11 cellular contexts compared by ENCODE assay signal in genomic region chr15:96320703-96321421, GRCh38. TPM values are rescaled to one million over a fixed set of nuclear protein-coding genes. Genes with fewer than 3 reads are reported as not detected.
DNase-seq lines count a peak whose midpoint lies in the region; ATAC-seq, FAIRE-seq and TF ChIP-seq lines count a peak whose summit lies in the region.
"Had no signal": no experiment of that assay in that cellular context is flagged by ENCODE, and none has a peak within 500 bp of the region (broad histone marks: within the 10 kb centered on the region; RNA-seq: fewer than 3 reads in every experiment).

No MANE protein-coding gene starts in this region.

- no peaks in the 10 kb centered on the region for H3K9me3 Mint-ChIP-seq in activated T-cell treated with anti-CD3 and anti-CD28 coated beads, Interleukin-2, amount 50 U/mL, for 4 hours
- H3K9me3 Mint-ChIP-seq: activated CD4-positive, alpha-beta memory T cell treated with anti-CD3 and anti-CD28 coated beads, Interleukin-2, amount 10 ng/mL, durations not matched to agents 7 days and 5 days had no signal

- no peak overlapping the region for H3K4me2 ChIP-seq in HepG2 (ENCODE audit: low read depth, low read length)

- H3K27me3 Mint-ChIP-seq in activated T-cell treated with anti-CD3 and anti-CD28 coated beads, Interleukin-2, amount 50 U/mL, for 4 hours (ENCODE audit: low read depth): peaks cover 65% of the 10 kb centered on the region

- BruUV-seq in HepG2 (replicated peaks; lab: Mats Ljungman, UMichigan): no TSS peak

- H4K20me1 ChIP-seq in HepG2 (ENCODE audit: insufficient read depth, low read length): no peaks in the 10 kb centered on the region

- no peak for TF ChIP-seq POLR2A in HepG2 (IDR thresholded peaks at IDR 0.05; ENCODE audit: insufficient read depth in 1 of 2, low read depth in 2 of 2, low read length in 2 of 2)

- in situ Hi-C loops in HepG2 (cut with HindIII; ENCODE audit: extremely low pct_ligation_motif_present, low pct_unique_long_range_greater_than_20kb): no loop called here

- ATAC-seq in HepG2: no peak
- ATAC-seq in pancreas: peak in 2 of 4 donors; percentile 9 to 33
- no peak for ATAC-seq in activated T-cell treated with anti-CD3 and anti-CD28 coated beads, Interleukin-2, amount 50 U/mL, for 4 hours
- no peak for ATAC-seq in HG03469 (IDR thresholded peaks at IDR 0.05; ENCODE audit: unreplicated experiment)

- TF ChIP-seq RAD21 in liver (IDR thresholded peaks at IDR 0.05) (peak in 1 of 2 donors; percentile 21), HepG2 (CRISPR knock-in tag; IDR thresholded peaks at IDR 0.05) (no peak)

- H3K79me2 ChIP-seq in HepG2 (ENCODE audit: insufficient read depth, low read length): no peaks in the 10 kb centered on the region

- H3K4me3 ChIP-seq in liver (ENCODE audit: low read depth in 1 of 3, low read length in 3 of 3) (peak overlapping the region; percentile 55 to 86 (median 72)), HepG2 (replicated peaks in 1 of 3; ENCODE audit: insufficient read depth in 1 of 3, low read depth in 2 of 3, low read length in 3 of 3) (no peak overlapping the region), pancreas (peak overlapping the region in 2 of 4 donors; percentile 34 to 44)

- WGBS in liver: 8% methylated on average over 20 of the region's 20 CpGs
- 89% methylated on average over 20 of the region's 20 CpGs for WGBS in HepG2 (ENCODE audit: low lambda C conversion rate)
- 13 to 16% methylated on average over 20 of the region's 20 CpGs for WGBS in pancreas, 2 donors

- TF ChIP-seq CTCF in liver (IDR thresholded peaks at IDR 0.05; ENCODE audit: low read depth, low read length, missing input control) (no peak), HepG2 (CRISPR knock-in tag; IDR thresholded peaks at IDR 0.05) (no peak), pancreas (IDR thresholded peaks at IDR 0.05) (no peak)

- CTCF ChIA-PET in HepG2 (lab: Yijun Ruan, JAX; ENCODE audit: low intra/inter-chr PET ratio, low total read pairs): no interaction called here

- FAIRE-seq in HepG2 (lab: Jason Lieb, UNC) (no peak), pancreas (lab: Jason Lieb, UNC) (no peak)
- FAIRE-seq: G401.6 had no signal

- POLR2A ChIA-PET in HepG2 (lab: Yijun Ruan, JAX): no interaction called here

- H2AFZ ChIP-seq in HepG2 (ENCODE audit: low read length): no peak overlapping the region

- peak overlapping the region; percentile 65 to 86 for H3K27ac ChIP-seq in liver (ENCODE audit: low read depth in 1 of 2, low read length in 2 of 2)
- no peak overlapping the region for H3K27ac ChIP-seq in HepG2 (ENCODE audit: extremely low read length, insufficient read depth, low read length)
- peak overlapping the region; percentile 10 to 78 (median 55) for H3K27ac ChIP-seq in pancreas
- H3K27ac ChIP-seq: neutrophil had no signal

- H3K36me3 ChIP-seq in liver (ENCODE audit: control insufficient read depth in 4 of 4, insufficient read depth in 3 of 4, low read depth in 1 of 4, low read length in 3 of 4): no peaks in the 10 kb centered on the region
- no peaks in the 10 kb centered on the region for H3K36me3 ChIP-seq in HepG2 (replicated peaks in 1 of 2; ENCODE audit: control insufficient read depth in 1 of 2, insufficient read depth in 2 of 2, low read length in 2 of 2)
- H3K36me3 ChIP-seq in pancreas: no peaks in the 10 kb centered on the region
- H3K36me3 ChIP-seq: neutrophil had no signal

- H3K9me3 ChIP-seq in liver (ENCODE audit: control insufficient read depth in 4 of 4, low read length in 3 of 4) (no peaks in the 10 kb centered on the region), HepG2 (ENCODE audit: low read length) (no peaks in the 10 kb centered on the region), pancreas (no peaks in the 10 kb centered on the region)
- H3K9me3 ChIP-seq: neutrophil had no signal

- peak overlapping the region; percentile 82 to 85 for H3K9ac ChIP-seq in liver (ENCODE audit: low read depth in 1 of 2, low read length in 2 of 2)
- H3K9ac ChIP-seq in HepG2 (ENCODE audit: insufficient read depth, low read depth, low read length): no peak overlapping the region

- no peak overlapping the region for H3K4me3 Mint-ChIP-seq in activated T-cell treated with anti-CD3 and anti-CD28 coated beads, Interleukin-2, amount 50 U/mL, for 4 hours
- H3K4me3 Mint-ChIP-seq: activated CD4-positive, alpha-beta memory T cell treated with anti-CD3 and anti-CD28 coated beads, Interleukin-2, amount 10 ng/mL, durations not matched to agents 7 days and 5 days had no signal

- H3K4me1 ChIP-seq in liver (ENCODE audit: control insufficient read depth in 4 of 4, insufficient read depth in 4 of 4, low read length in 3 of 4) (peaks cover 3 to 40% (median 31%) of the 10 kb centered on the region in 4 donors), HepG2 (ENCODE audit: insufficient read depth, low read length) (peaks cover 22% of the 10 kb centered on the region), pancreas (no peaks in the 10 kb centered on the region)

- H3K4me1 Mint-ChIP-seq in activated T-cell treated with anti-CD3 and anti-CD28 coated beads, Interleukin-2, amount 50 U/mL, for 4 hours (ENCODE audit: low read depth): no peaks in the 10 kb centered on the region
- H3K4me1 Mint-ChIP-seq: activated CD4-positive, alpha-beta memory T cell treated with anti-CD3 and anti-CD28 coated beads, Interleukin-2, amount 10 ng/mL, durations not matched to agents 7 days and 5 days had no signal

- no peak for DNase-seq in HepG2 (ENCODE audit: low spot score)
- DNase-seq in hepatic stellate cell (ENCODE audit: low spot score): peak; percentile 21
- no peak for DNase-seq in pancreas
- DNase-seq in activated T-cell treated with anti-CD3 and anti-CD28 coated beads, Interleukin-2, amount 50 U/mL, for 4 hours: no peak
- no peak for DNase-seq in inferior parietal cortex (ENCODE audit: extremely low spot score)
- DNase-seq in RPMI8226: no peak
- DNase-seq: activated CD4-positive, alpha-beta memory T cell treated with anti-CD3 and anti-CD28 coated beads, Interleukin-2, amount 10 ng/mL, durations not matched to agents 7 days and 5 days had no signal

- TF ChIP-seq EP300 in HepG2 (IDR thresholded peaks at IDR 0.05; ENCODE audit: low read depth in 2 of 2, low read length in 2 of 2) (no peak), HepG2 (CRISPR knock-in tag; IDR thresholded peaks at IDR 0.05; ENCODE audit: borderline replicate concordance) (no peak)

- H3K36me3 Mint-ChIP-seq in activated T-cell treated with anti-CD3 and anti-CD28 coated beads, Interleukin-2, amount 50 U/mL, for 4 hours (ENCODE audit: insufficient read depth): no peaks in the 10 kb centered on the region

- intact Hi-C loops in HepG2 (cut with micrococcal nuclease; ENCODE audit: unreplicated experiment) (loop anchor here (10.0 kb wide), 1 partner anchor 264 kb away; no protein-coding TSS in a partner anchor), pancreas (cut with DNase I) (no loop called here)

- no peaks in the 10 kb centered on the region for H3K27me3 ChIP-seq in liver (ENCODE audit: control insufficient read depth in 4 of 4, insufficient read depth in 4 of 4, low read length in 3 of 4)
- no peaks in the 10 kb centered on the region for H3K27me3 ChIP-seq in HepG2 (ENCODE audit: control insufficient read depth in 1 of 2, insufficient read depth in 2 of 2, low read length in 2 of 2)
- peaks cover 0 to 7% (median 1%) of the 10 kb centered on the region in 4 donors for H3K27me3 ChIP-seq in pancreas

TF ChIP-seq in liver, 16 proteins besides CTCF, POLR2A, EP300 and RAD21:
- peak in 1 of 2 donors; percentile 7 for TF ChIP-seq RXRA (IDR thresholded peaks at IDR 0.05)
- TF ChIP-seq TAF1 (conservative IDR thresholded peaks at IDR 0.05): no peak
- no peak for TF ChIP-seq JUND (IDR thresholded peaks at IDR 0.05)
TF ChIP-seq in liver: peak in this region for 1.

RNA-seq across cellular contexts. Expression of gene NR2F2, which starts 9.6 kb away (rescaled TPM):
- total RNA-seq in liver (1 to 10 TPM; 5.9 to 6.4 TPM), HepG2 (2016; rRNA removed; fragmentation: Illumina TruSeq; extraction: Trizol) (3.5 and 5.0 TPM in 2 replicates), pancreas (10 to 100 TPM in 4 of 6 donors, 1 to 10 TPM in 2; 8.3 to 25.6 (median 14.0) TPM)
- polyA plus RNA-seq in liver (10 to 100 TPM; 12.0 to 22.4 TPM), HepG2 (2011; rRNA removed) (4.0 and 4.7 TPM in 2 replicates), pancreas (10 to 100 TPM in 1 of 2 donors, 1 to 10 TPM in 1; 7.0 to 16.2 TPM)
- total RNA-seq in HepG2 (2016; cell fraction: cytosol; rRNA removed; fragmentation: Illumina TruSeq; extraction: Trizol; ENCODE audit: low read depth): 0.61 and 0.79 TPM in 2 replicates
- 3.8 and 4.3 TPM in 2 replicates for total RNA-seq in HepG2 (2016; cell fraction: insoluble cytoplasmic fraction; rRNA removed; fragmentation: Illumina TruSeq; extraction: Trizol)
- 2.4 and 2.8 TPM in 2 replicates for total RNA-seq in HepG2 (2016; cell fraction: membrane; rRNA removed; fragmentation: Illumina TruSeq; extraction: Trizol)
- 8.2 and 8.4 TPM in 2 replicates for total RNA-seq in HepG2 (2016; cell fraction: nucleus; rRNA removed; fragmentation: Illumina TruSeq; extraction: Trizol)
- 3.5 and 3.6 TPM in 2 replicates for polyA plus RNA-seq in HepG2 (2011; cell fraction: cytosol; rRNA removed)
- 13.5 and 15.0 TPM in 2 replicates for polyA plus RNA-seq in HepG2 (2011; cell fraction: nucleus; rRNA removed)
- polyA plus RNA-seq in HepG2 (2012): 20.1 and 28.6 TPM in 2 replicates
- 0.70 TPM in 2 replicates for polyA plus RNA-seq in HepG2 (2016; cell fraction: cytosol; fragmentation: Illumina TruSeq; extraction: Trizol; ENCODE audit: low read depth)
- 14.4 and 16.5 TPM in 2 replicates for polyA plus RNA-seq in HepG2 (2016; cell fraction: insoluble cytoplasmic fraction; fragmentation: Illumina TruSeq; extraction: Trizol; ENCODE audit: low read depth)
- polyA plus RNA-seq in HepG2 (2016; cell fraction: membrane; fragmentation: Illumina TruSeq; extraction: Trizol; ENCODE audit: low read depth): 3.3 and 3.6 TPM in 2 replicates
- 27.1 and 27.3 TPM in 2 replicates for polyA plus RNA-seq in HepG2 (2016; cell fraction: nucleus; fragmentation: Illumina TruSeq; extraction: Trizol; ENCODE audit: insufficient read depth, low read depth)
- 15.2 and 51.3 TPM in 2 replicates for polyA minus RNA-seq in HepG2 (2011; rRNA and poly(A)+ RNA removed; ENCODE audit: low replicate concordance)
- polyA minus RNA-seq in HepG2 (2011; cell fraction: cytosol; rRNA and poly(A)+ RNA removed): 6.7 and 11.9 TPM in 2 replicates
- 11.7 and 14.2 TPM in 2 replicates for polyA minus RNA-seq in HepG2 (2011; cell fraction: nucleus; rRNA and poly(A)+ RNA removed)
- under 1 TPM; 0.13 to 0.24 (median 0.15) TPM for total RNA-seq in activated T-cell treated with anti-CD3 and anti-CD28 coated beads, Interleukin-2, amount 50 U/mL, for 4 hours
- total RNA-seq: activated CD4-positive, alpha-beta memory T cell treated with anti-CD3 and anti-CD28 coated beads, Interleukin-2, amount 10 ng/mL, durations not matched to agents 7 days and 5 days had no signal

Comparison
In these comparisons a context has a peak if more than half of its experiments do, and no peak if none do; other contexts are left out.
1. H3K4me3 ChIP-seq: peak in liver (3 of 3); none in HepG2 (0 of 3).